Comparison of ENCODE assay signal across 16 cellular contexts in genomic region chr5:171770153-171770552, GRCh38. TPM values are rescaled to one million over a fixed set of nuclear protein-coding genes. Genes with fewer than 3 reads are reported as not detected.
DNase-seq lines count a peak whose midpoint lies in the region; ATAC-seq and TF ChIP-seq lines count a peak whose summit lies in the region.
"Had no signal": no experiment of that assay in that cellular context is flagged by ENCODE, and none has a peak within 500 bp of the region (broad histone marks: within the 10 kb centered on the region; RNA-seq: fewer than 3 reads in every experiment).

No MANE protein-coding gene starts in this region.

- H3K4me3 ChIP-seq in naive thymus-derived CD4-positive, alpha-beta T cell (ENCODE audit: low read length) = no peak overlapping the region
- H3K4me3 ChIP-seq: vagina had no signal

- POLR2A ChIA-PET in naive thymus-derived CD4-positive, alpha-beta T cell (lab: Charles Lee) = no interaction called here

- H3K9me3 Mint-ChIP-seq in naive thymus-derived CD4-positive, alpha-beta T cell = peaks cover 0 to 24% (median 8%) of the 10 kb centered on the region in 11 donors
- peaks cover 0 to 2% of the 10 kb centered on the region in 2 donors for H3K9me3 Mint-ChIP-seq in natural killer cell
- H3K9me3 Mint-ChIP-seq: central memory CD8-positive, alpha-beta T cell had no signal

- no peaks in the 10 kb centered on the region for H3K36me3 Mint-ChIP-seq in naive thymus-derived CD4-positive, alpha-beta T cell
- H3K36me3 Mint-ChIP-seq in natural killer cell = no peaks in the 10 kb centered on the region

- H3K4me1 Mint-ChIP-seq in naive thymus-derived CD4-positive, alpha-beta T cell = no peaks in the 10 kb centered on the region
- no peaks in the 10 kb centered on the region for H3K4me1 Mint-ChIP-seq in natural killer cell
- H3K4me1 Mint-ChIP-seq: central memory CD8-positive, alpha-beta T cell had no signal

- H3K27me3 ChIP-seq in naive thymus-derived CD4-positive, alpha-beta T cell (ENCODE audit: control insufficient read depth in 2 of 2, insufficient read depth in 2 of 2, low read length in 2 of 2) = peaks cover 0 to 2% of the 10 kb centered on the region in 2 donors
- H3K27me3 ChIP-seq: vagina had no signal

- no peak overlapping the region for H3K27ac ChIP-seq in naive thymus-derived CD4-positive, alpha-beta T cell (ENCODE audit: low read depth, low read length)
- H3K27ac ChIP-seq: parathyroid adenoma, vagina had no signal

- no peak overlapping the region for H3K27ac Mint-ChIP-seq in naive thymus-derived CD4-positive, alpha-beta T cell
- no peak overlapping the region for H3K27ac Mint-ChIP-seq in natural killer cell

- no peaks in the 10 kb centered on the region for H3K36me3 ChIP-seq in naive thymus-derived CD4-positive, alpha-beta T cell (ENCODE audit: control insufficient read depth in 2 of 3, insufficient read depth in 3 of 3, low read length in 3 of 3)
- H3K36me3 ChIP-seq: vagina had no signal

- no peaks in the 10 kb centered on the region for H3K9me3 ChIP-seq in naive thymus-derived CD4-positive, alpha-beta T cell (ENCODE audit: control insufficient read depth in 2 of 3, low read length in 3 of 3)

- DNase-seq in GDM1 (lab: John Stamatoyannopoulos, UW) = peak; percentile 36
- DNase-seq in Kasumi-1 (lab: John Stamatoyannopoulos, UW) = peak; percentile 54
- peak; percentile 20 for DNase-seq in SKM-1 treated with dmso at 0.1 percent for 144 hours (lab: John Stamatoyannopoulos, UW; ENCODE audit: unreplicated experiment)
- DNase-seq in naive thymus-derived CD4-positive, alpha-beta T cell = no peak
- no peak for DNase-seq in DMS53 treated with DMSO at 0.1 percent for 48 hours (lab: John Stamatoyannopoulos, UW; ENCODE audit: unreplicated experiment)
- DNase-seq in natural killer cell = no peak
- DNase-seq: NCI-H187; NCI-H446; stimulated activated CD4-positive, alpha-beta T cell treated with anti-CD3 and anti-CD28 coated beads, Interleukin-2, amount 100 ng/mL, for 24 hours had no signal

- H3K4me3 Mint-ChIP-seq in naive thymus-derived CD4-positive, alpha-beta T cell = no peak overlapping the region
- no peak overlapping the region for H3K4me3 Mint-ChIP-seq in natural killer cell
- H3K4me3 Mint-ChIP-seq: central memory CD8-positive, alpha-beta T cell had no signal

- intact Hi-C loops in naive thymus-derived CD4-positive, alpha-beta T cell (cut with micrococcal nuclease) = no loop called here
- intact Hi-C loops in natural killer cell (cut with micrococcal nuclease) = no loop called here

- peaks cover 5 to 33% (median 20%) of the 10 kb centered on the region in 5 donors for H3K27me3 Mint-ChIP-seq in naive thymus-derived CD4-positive, alpha-beta T cell
- peaks cover 12 to 42% of the 10 kb centered on the region in 2 donors for H3K27me3 Mint-ChIP-seq in natural killer cell (ENCODE audit: low read depth in 2 of 2)

- peak; percentile 58 for ATAC-seq in naive thymus-derived CD4-positive, alpha-beta T cell
- ATAC-seq in GM19023 (IDR thresholded peaks at IDR 0.05; ENCODE audit: unreplicated experiment) (no peak), natural killer cell (no peak)
- ATAC-seq: esophagus mucosa, SK-N-SH treated with all-trans-retinoic acid at 6 μM for 48 hours had no signal

- CTCF ChIA-PET in naive thymus-derived CD4-positive, alpha-beta T cell (lab: Charles Lee) = no interaction called here

- TF ChIP-seq CTCF in natural killer cell (IDR thresholded peaks at IDR 0.05) = no peak

- no peaks in the 10 kb centered on the region for H3K4me1 ChIP-seq in naive thymus-derived CD4-positive, alpha-beta T cell (ENCODE audit: control insufficient read depth in 2 of 2, insufficient read depth in 2 of 2, low read length in 2 of 2)
- H3K4me1 ChIP-seq: parathyroid adenoma, vagina had no signal

RNA-seq across cellular contexts. Expression of gene SMIM23, which starts 15.5 kb away (rescaled TPM):
- total RNA-seq in naive thymus-derived CD4-positive, alpha-beta T cell = not detected
- not detected for polyA plus RNA-seq in naive thymus-derived CD4-positive, alpha-beta T cell
- total RNA-seq in natural killer cell = not detected
- total RNA-seq: esophagus mucosa, liver, vagina had no signal
- polyA plus RNA-seq: liver had no signal

Comparison
In these comparisons a context has a peak if more than half of its experiments do, and no peak if none do; other contexts are left out.
1. DNase-seq: peak in GDM1 (single experiment), Kasumi-1 (2 of 2) and SKM-1 treated with dmso at 0.1 percent for 144 hours (single experiment); none in naive thymus-derived CD4-positive, alpha-beta T cell (0 of 9), DMS53 treated with DMSO at 0.1 percent for 48 hours (single experiment) and natural killer cell (single experiment).